ENCODE assay signal across 13 cellular contexts in the genomic region with DNA sequence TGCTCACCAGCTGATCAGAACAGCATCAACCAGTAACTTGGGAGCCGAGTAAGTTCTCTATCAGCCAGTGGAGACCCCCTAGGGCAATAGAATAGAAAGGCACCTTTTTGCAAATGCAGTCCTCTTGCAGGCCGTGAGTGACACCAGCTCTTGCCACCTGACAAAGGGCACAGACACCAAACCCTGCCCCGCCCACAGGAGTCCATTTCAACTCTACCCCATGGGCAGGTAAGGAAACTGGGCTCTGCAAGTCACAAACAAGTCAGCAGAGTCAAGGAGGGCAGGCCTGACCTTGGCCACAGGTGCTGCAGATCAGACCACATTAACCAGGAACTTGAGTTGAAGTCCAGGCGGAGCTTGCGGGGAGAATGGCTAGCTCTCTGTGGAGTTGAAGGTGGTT.
"Had no signal": no experiment of that assay in that cellular context is flagged by ENCODE, and none has a peak within 500 bp of the region (broad histone marks: within the 10 kb centered on the region; RNA-seq: fewer than 3 reads in every experiment).

No MANE protein-coding gene starts in this region.

- H3K27me3 ChIP-seq: spleen, testis had no signal

- H3K36me3 Mint-ChIP-seq: activated CD4-positive, alpha-beta memory T cell treated with anti-CD3 and anti-CD28 coated beads for 36 hours; activated CD8-positive, alpha-beta memory T cell treated with anti-CD3 and anti-CD28 coated beads, Interleukin-2, amount 10 ng/mL, durations not matched to agents 7 days and 5 days had no signal

- DNase-seq: activated CD4-positive, alpha-beta memory T cell treated with anti-CD3 and anti-CD28 coated beads for 36 hours; activated CD8-positive, alpha-beta memory T cell treated with anti-CD3 and anti-CD28 coated beads, Interleukin-2, amount 10 ng/mL, durations not matched to agents 7 days and 5 days; activated naive CD4-positive, alpha-beta T cell treated with anti-CD3 and anti-CD28 coated beads, Interleukin-2, amount 50 U/mL, for 16 hours; activated T-cell treated with anti-CD3 and anti-CD28 coated beads, Interleukin-2, amount 50 U/mL, for 24 hours; central memory CD4-positive, alpha-beta T cell; cortex of kidney; heart left ventricle; psoas muscle; spleen; stimulated activated CD4-positive, alpha-beta T cell treated with anti-CD3 and anti-CD28 coated beads, Interleukin-1b, Interleukin-23, amount 100 ng/mL, for 48 hours; stimulated activated naive CD8-positive, alpha-beta T cell treated with anti-CD3 and anti-CD28 coated beads, Interleukin-15, amount 100 ng/mL, for 72 hours; WERI-Rb-1 had no signal

- H3K4me3 ChIP-seq: heart left ventricle, psoas muscle, spleen, testis had no signal

- H3K4me3 Mint-ChIP-seq: activated CD4-positive, alpha-beta memory T cell treated with anti-CD3 and anti-CD28 coated beads for 36 hours; activated CD8-positive, alpha-beta memory T cell treated with anti-CD3 and anti-CD28 coated beads, Interleukin-2, amount 10 ng/mL, durations not matched to agents 7 days and 5 days; activated T-cell treated with anti-CD3 and anti-CD28 coated beads, Interleukin-2, amount 50 U/mL, for 24 hours; stimulated activated naive CD8-positive, alpha-beta T cell treated with anti-CD3 and anti-CD28 coated beads, Interleukin-15, amount 100 ng/mL, for 72 hours had no signal

- H3K36me3 ChIP-seq: heart left ventricle, spleen, WERI-Rb-1 had no signal

- H3K9me3 Mint-ChIP-seq: activated CD4-positive, alpha-beta memory T cell treated with anti-CD3 and anti-CD28 coated beads for 36 hours; activated T-cell treated with anti-CD3 and anti-CD28 coated beads, Interleukin-2, amount 50 U/mL, for 24 hours; stimulated activated naive CD8-positive, alpha-beta T cell treated with anti-CD3 and anti-CD28 coated beads, Interleukin-15, amount 100 ng/mL, for 72 hours had no signal

- H3K4me1 Mint-ChIP-seq: activated CD8-positive, alpha-beta memory T cell treated with anti-CD3 and anti-CD28 coated beads, Interleukin-2, amount 10 ng/mL, durations not matched to agents 7 days and 5 days; stimulated activated naive CD8-positive, alpha-beta T cell treated with anti-CD3 and anti-CD28 coated beads, Interleukin-15, amount 100 ng/mL, for 72 hours had no signal

- H3K27ac Mint-ChIP-seq: activated CD4-positive, alpha-beta memory T cell treated with anti-CD3 and anti-CD28 coated beads for 36 hours; activated CD8-positive, alpha-beta memory T cell treated with anti-CD3 and anti-CD28 coated beads, Interleukin-2, amount 10 ng/mL, durations not matched to agents 7 days and 5 days; activated T-cell treated with anti-CD3 and anti-CD28 coated beads, Interleukin-2, amount 50 U/mL, for 24 hours; stimulated activated naive CD8-positive, alpha-beta T cell treated with anti-CD3 and anti-CD28 coated beads, Interleukin-15, amount 100 ng/mL, for 72 hours had no signal

- H3K27ac ChIP-seq: heart left ventricle, psoas muscle, spleen, testis, WERI-Rb-1 had no signal

- H3K9me3 ChIP-seq: heart left ventricle, psoas muscle, spleen, testis had no signal

- H3K4me1 ChIP-seq: psoas muscle had no signal
